ENCODE assay signal across 27 cellular contexts in the genomic region with DNA sequence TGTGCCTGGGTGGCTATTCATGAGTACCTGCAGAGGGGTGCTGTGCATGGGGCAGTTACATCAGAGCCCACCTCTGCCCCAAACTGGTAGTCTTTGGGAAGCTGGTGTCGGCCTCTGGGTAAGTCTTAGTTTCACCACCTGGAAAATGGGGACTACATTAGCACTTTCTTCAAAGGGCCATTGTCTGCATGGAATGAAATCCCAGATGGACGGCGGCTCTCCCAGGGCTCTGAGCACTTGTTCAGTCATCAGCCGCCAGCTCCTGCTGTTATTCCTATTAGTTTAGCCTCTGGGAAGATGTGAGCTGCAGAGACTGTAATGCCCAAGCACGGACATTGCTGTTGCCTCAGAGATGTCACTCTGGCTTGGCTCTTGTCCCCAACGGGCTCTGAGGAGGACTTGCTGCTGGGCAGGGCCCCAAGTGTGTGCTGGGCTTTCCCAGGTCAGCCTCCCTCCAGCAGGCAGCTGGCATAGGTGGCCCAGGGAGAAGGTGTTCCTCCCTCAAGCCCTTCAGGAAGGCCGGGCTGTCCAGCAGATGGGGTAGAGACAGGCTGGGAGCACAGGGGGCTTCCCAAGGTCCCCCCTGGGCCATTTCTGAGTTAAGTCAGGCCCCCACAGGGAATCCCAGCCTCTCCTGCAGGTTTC.
DNase-seq lines count a peak whose midpoint lies in the region; ATAC-seq, FAIRE-seq and TF ChIP-seq lines count a peak whose summit lies in the region.
"Had no signal": no experiment of that assay in that cellular context is flagged by ENCODE, and none has a peak within 500 bp of the region (broad histone marks: within the 10 kb centered on the region; RNA-seq: fewer than 3 reads in every experiment).

No MANE protein-coding gene starts in this region.

- no peak overlapping the region for H3K27ac Mint-ChIP-seq in stimulated activated naive CD8-positive, alpha-beta T cell treated with anti-CD3 and anti-CD28 coated beads, Interleukin-15, amount 100 ng/mL, for 72 hours
- no peak overlapping the region for H3K27ac Mint-ChIP-seq in activated T-helper 1 cell treated with anti-CD3 and anti-CD28 coated beads, Interleukin-12 subunit alpha, Interleukin-12 subunit beta, Interleukin-2, Interleukin-4 antibody, amounts not matched to agents 30 ng/mL and 10 ng/mL and 1 ng/mL, durations not matched to agents 14 hours and 24 hours and 36 hours
- H3K27ac Mint-ChIP-seq: B cell; CD8-positive, alpha-beta T cell had no signal

- no peak overlapping the region for H3K56ac ChIP-seq in H1 (replicated peaks; ENCODE audit: insufficient read length, low read depth, low read length)

- peak overlapping the region; percentile 10; the same call in 1 of the 2 replicates for H2BK20ac ChIP-seq in H1 (ENCODE audit: low read length)

- H4K91ac ChIP-seq in H1 (replicated peaks; ENCODE audit: insufficient read length, low read length): peak overlapping the region; percentile 62

- H3K36me3 ChIP-seq in H1 (ENCODE audit: control insufficient read depth in 2 of 4, insufficient read depth in 4 of 4, low read length in 3 of 4): no peaks in the 10 kb centered on the region
- H3K36me3 ChIP-seq: MG63, SJSA1 had no signal

- H3K9me3 Mint-ChIP-seq in stimulated activated naive CD8-positive, alpha-beta T cell treated with anti-CD3 and anti-CD28 coated beads, Interleukin-15, amount 100 ng/mL, for 72 hours: peaks cover 0 to 5% of the 10 kb centered on the region in 2 donors
- H3K9me3 Mint-ChIP-seq in activated T-helper 1 cell treated with anti-CD3 and anti-CD28 coated beads, Interleukin-12 subunit alpha, Interleukin-12 subunit beta, Interleukin-2, Interleukin-4 antibody, amounts not matched to agents 30 ng/mL and 10 ng/mL and 1 ng/mL, durations not matched to agents 14 hours and 24 hours and 36 hours: peaks cover 4% of the 10 kb centered on the region

- no peak overlapping the region for H2BK15ac ChIP-seq in H1 (ENCODE audit: low read length)

- no peak overlapping the region for H4K8ac ChIP-seq in H1 (ENCODE audit: extremely low read depth, insufficient read depth, low read length)

- peaks cover 5% of the 10 kb centered on the region for H3K4me1 Mint-ChIP-seq in stimulated activated naive CD8-positive, alpha-beta T cell treated with anti-CD3 and anti-CD28 coated beads, Interleukin-15, amount 100 ng/mL, for 72 hours
- H3K4me1 Mint-ChIP-seq in activated T-helper 1 cell treated with anti-CD3 and anti-CD28 coated beads, Interleukin-12 subunit alpha, Interleukin-12 subunit beta, Interleukin-2, Interleukin-4 antibody, amounts not matched to agents 30 ng/mL and 10 ng/mL and 1 ng/mL, durations not matched to agents 14 hours and 24 hours and 36 hours (ENCODE audit: low read depth): peaks cover 4% of the 10 kb centered on the region
- H3K4me1 Mint-ChIP-seq: B cell had no signal

- TF ChIP-seq POLR2A in H1 (IDR thresholded peaks at IDR 0.05; ENCODE audit: control extremely low read depth in 1 of 2, low read depth in 2 of 2, low read length in 2 of 2): no peak

- no peak overlapping the region for H3K27ac ChIP-seq in H1 (ENCODE audit: low read depth, low read length)
- H3K27ac ChIP-seq: 22Rv1, C4-2B, SJSA1 had no signal

- no peak for TF ChIP-seq EP300 in H1 (IDR thresholded peaks at IDR 0.05; ENCODE audit: borderline replicate concordance in 1 of 2, low read depth in 2 of 2, low read length in 2 of 2)

- POLR2A ChIA-PET in H1 (lab: Charles Lee; ENCODE audit: partially characterized antibody): no interaction called here

- H3K36me3 Mint-ChIP-seq in activated T-helper 1 cell treated with anti-CD3 and anti-CD28 coated beads, Interleukin-12 subunit alpha, Interleukin-12 subunit beta, Interleukin-2, Interleukin-4 antibody, amounts not matched to agents 30 ng/mL and 10 ng/mL and 1 ng/mL, durations not matched to agents 14 hours and 24 hours and 36 hours (ENCODE audit: low read depth): peaks cover 1% of the 10 kb centered on the region
- H3K36me3 Mint-ChIP-seq: CD8-positive, alpha-beta T cell had no signal

- no peaks in the 10 kb centered on the region for H3K27me3 ChIP-seq in H1 (replicated peaks in 1 of 4; ENCODE audit: control insufficient read depth in 3 of 4, extremely low read depth in 1 of 4, insufficient read depth in 3 of 4, low read length in 3 of 4)
- H3K27me3 ChIP-seq: MG63 had no signal

- H4K20me1 ChIP-seq in H1 (replicated peaks in 1 of 2; ENCODE audit: control insufficient read depth in 1 of 2, insufficient read depth in 2 of 2, low read length in 2 of 2): no peaks in the 10 kb centered on the region

- no peak for FAIRE-seq in H1 (lab: Jason Lieb, UNC)
- FAIRE-seq: GM12878, GM19239, H54 had no signal

- H3K4me1 ChIP-seq in H1 (replicated peaks in 1 of 4; ENCODE audit: control insufficient read depth in 3 of 4, insufficient read depth in 4 of 4, low read length in 3 of 4): peaks cover 0 to 6% (median 5%) of the 10 kb centered on the region in 4 experiments; a peak in 6 of 7 replicates
- H3K4me1 ChIP-seq: SJSA1 had no signal

- H3K9me3 ChIP-seq in H1 (ENCODE audit: insufficient read depth in 2 of 2, low read depth in 1 of 2, low read length in 1 of 2): no peaks in the 10 kb centered on the region
- H3K9me3 ChIP-seq: SJSA1 had no signal

- peak overlapping the region; percentile 31; the same call in 1 of the 2 replicates for H2BK5ac ChIP-seq in H1 (ENCODE audit: low read depth, low read length)

- H2BK120ac ChIP-seq in H1 (replicated peaks; ENCODE audit: low read depth, low read length): peak overlapping the region; percentile 18

- no peaks in the 10 kb centered on the region for H3K79me2 ChIP-seq in H1 (ENCODE audit: control insufficient read depth in 1 of 2, insufficient read depth in 2 of 2, low read length in 2 of 2)

- no peak overlapping the region for H3K23ac ChIP-seq in H1 (ENCODE audit: insufficient read length)

- no peaks in the 10 kb centered on the region; the same call in 1 of the 2 replicates for H3K23me2 ChIP-seq in H1 (ENCODE audit: low read depth, low read length)

- no peak overlapping the region for H2AFZ ChIP-seq in H1 (ENCODE audit: low read length)

- TF ChIP-seq CTCF in H1 (IDR thresholded peaks at IDR 0.05; ENCODE audit: control extremely low read depth in 1 of 3, insufficient read depth in 1 of 3, low read depth in 1 of 3, low read length in 3 of 3): no peak

- H3K14ac ChIP-seq in H1 (ENCODE audit: insufficient read length): no peak overlapping the region

- H3K18ac ChIP-seq in H1 (ENCODE audit: extremely low read depth, low read length): no peak overlapping the region; the same call in 1 of the 2 replicates

- H3K4me3 ChIP-seq in H1 (ENCODE audit: extremely low read depth in 1 of 4, insufficient read depth in 2 of 4, low read depth in 3 of 4, low read length in 4 of 4): no peak overlapping the region; a peak in 2 of 8 replicates
- H3K4me3 ChIP-seq: GM12878, MG63, SJSA1 had no signal

- TF ChIP-seq RAD21 in H1 (IDR thresholded peaks at IDR 0.05 in 1 of 2, conservative IDR thresholded peaks at IDR 0.05 in 1 of 2; ENCODE audit: low read depth in 2 of 2, low read length in 2 of 2): no peak

- intact Hi-C loops in activated T-helper 1 cell treated with anti-CD3 and anti-CD28 coated beads, Interleukin-12 subunit alpha, Interleukin-12 subunit beta, Interleukin-2, Interleukin-4 antibody, amounts not matched to agents 30 ng/mL and 10 ng/mL and 1 ng/mL, durations not matched to agents 14 hours and 24 hours and 36 hours (cut with micrococcal nuclease): no loop called here

- peak overlapping the region; percentile 1 to 29; a peak in 2 of 4 replicates for H3K4me2 ChIP-seq in H1 (ENCODE audit: insufficient read depth in 1 of 2, low read depth in 2 of 2, low read length in 2 of 2)

- CTCF ChIA-PET in H1 (lab: Charles Lee; ENCODE audit: partially characterized antibody): interaction anchor here (0.7 to 1.4 kb wide), 2 partner anchors 9 to 77 kb away, joined by 3 read pairs; no protein-coding TSS in a partner anchor

- no peak overlapping the region for H3K4me3 Mint-ChIP-seq in stimulated activated naive CD8-positive, alpha-beta T cell treated with anti-CD3 and anti-CD28 coated beads, Interleukin-15, amount 100 ng/mL, for 72 hours
- no peak overlapping the region for H3K4me3 Mint-ChIP-seq in activated T-helper 1 cell treated with anti-CD3 and anti-CD28 coated beads, Interleukin-12 subunit alpha, Interleukin-12 subunit beta, Interleukin-2, Interleukin-4 antibody, amounts not matched to agents 30 ng/mL and 10 ng/mL and 1 ng/mL, durations not matched to agents 14 hours and 24 hours and 36 hours
- H3K4me3 Mint-ChIP-seq: B cell; CD8-positive, alpha-beta T cell had no signal

- peak overlapping the region; percentile 86; the same call in 1 of the 2 replicates for H2BK12ac ChIP-seq in H1 (ENCODE audit: low read depth, low read length)

- 44% methylated on average over 7 of the region's 7 CpGs; no CpG with 5 or more reads in 1 of the 2 experiments for WGBS in H1 (ENCODE audit: extremely low coverage in 1 of 2, insufficient coverage in 1 of 2, insufficient read length in 1 of 2, insufficient replicate concordance in 2 of 2, low coverage in 1 of 2, low lambda C conversion rate in 2 of 2, missing lambda C conversion rate in 1 of 2), 2 experiments

- no peak overlapping the region for H3K9ac ChIP-seq in H1 (replicated peaks in 1 of 4; ENCODE audit: extremely low read depth in 1 of 4, low read depth in 3 of 4, low read length in 3 of 4)

- no peaks in the 10 kb centered on the region for H3K79me1 ChIP-seq in H1 (ENCODE audit: low read depth, low read length)

- peaks cover 7% of the 10 kb centered on the region for H3K27me3 Mint-ChIP-seq in stimulated activated naive CD8-positive, alpha-beta T cell treated with anti-CD3 and anti-CD28 coated beads, Interleukin-15, amount 100 ng/mL, for 72 hours
- H3K27me3 Mint-ChIP-seq in activated T-helper 1 cell treated with anti-CD3 and anti-CD28 coated beads, Interleukin-12 subunit alpha, Interleukin-12 subunit beta, Interleukin-2, Interleukin-4 antibody, amounts not matched to agents 30 ng/mL and 10 ng/mL and 1 ng/mL, durations not matched to agents 14 hours and 24 hours and 36 hours (ENCODE audit: insufficient read depth): peaks cover 2% of the 10 kb centered on the region

- no peak for DNase-seq in stimulated activated naive CD8-positive, alpha-beta T cell treated with anti-CD3 and anti-CD28 coated beads, Interleukin-15, Interleukin-2, amounts not matched to agents 100 U/mL and 50 U/mL, for 24 hours
- DNase-seq in stimulated activated naive CD8-positive, alpha-beta T cell treated with anti-CD3 and anti-CD28 coated beads, Interleukin-15, amount 100 ng/mL, for 72 hours: no peak
- DNase-seq in H1 (ENCODE audit: low read depth in 1 of 2, low spot score in 2 of 2) (peak in 1 of 2 experiments; percentile 52), iPS-NIHi7 (ENCODE audit: extremely low spot score) (peak; percentile 40), NCI-H1694 treated with DMSO at 0.1 percent for 48 hours (lab: John Stamatoyannopoulos, UW) (no peak)
- no peak for DNase-seq in stimulated activated naive CD4-positive, alpha-beta T cell (lab: John Stamatoyannopoulos, UW)
- no peak for DNase-seq in activated T-helper 1 cell treated with anti-CD3 and anti-CD28 coated beads, Interleukin-12 subunit alpha, Interleukin-12 subunit beta, Interleukin-2, Interleukin-4 antibody, amounts not matched to agents 30 ng/mL and 10 ng/mL and 1 ng/mL, durations not matched to agents 14 hours and 24 hours and 36 hours (ENCODE audit: low spot score)
- DNase-seq: Caco-2; CD8-positive, alpha-beta T cell; GDM1; IMR-90; KG1; MG63; NCI-H1417; NCI-H1694; NCI-H2081; NCI-H2227 treated with DMSO at 0.1 percent for 48 hours; NCI-H526 treated with DMSO at 0.1 percent for 48 hours; Right ventricle myocardium superior; RPMI8226 had no signal

- H2AK5ac ChIP-seq in H1 (ENCODE audit: low read depth, low read length): no peak overlapping the region

- no peak overlapping the region for H3K4ac ChIP-seq in H1 (replicated peaks; ENCODE audit: insufficient read length, low read depth, low read length)

- ATAC-seq in stimulated activated naive CD8-positive, alpha-beta T cell treated with anti-CD3 and anti-CD28 coated beads, Interleukin-15, Interleukin-2, amounts not matched to agents 100 U/mL and 50 U/mL, for 24 hours: peak; percentile 9
- no peak for ATAC-seq in stimulated activated naive CD8-positive, alpha-beta T cell treated with anti-CD3 and anti-CD28 coated beads, Interleukin-15, amount 100 ng/mL, for 72 hours
- ATAC-seq: CD8-positive, alpha-beta T cell; GM12878 had no signal

- no peak overlapping the region for H4K5ac ChIP-seq in H1 (ENCODE audit: insufficient read length, low read depth, low read length)
